8 cellular contexts compared by ENCODE assay signal in the genomic region with DNA sequence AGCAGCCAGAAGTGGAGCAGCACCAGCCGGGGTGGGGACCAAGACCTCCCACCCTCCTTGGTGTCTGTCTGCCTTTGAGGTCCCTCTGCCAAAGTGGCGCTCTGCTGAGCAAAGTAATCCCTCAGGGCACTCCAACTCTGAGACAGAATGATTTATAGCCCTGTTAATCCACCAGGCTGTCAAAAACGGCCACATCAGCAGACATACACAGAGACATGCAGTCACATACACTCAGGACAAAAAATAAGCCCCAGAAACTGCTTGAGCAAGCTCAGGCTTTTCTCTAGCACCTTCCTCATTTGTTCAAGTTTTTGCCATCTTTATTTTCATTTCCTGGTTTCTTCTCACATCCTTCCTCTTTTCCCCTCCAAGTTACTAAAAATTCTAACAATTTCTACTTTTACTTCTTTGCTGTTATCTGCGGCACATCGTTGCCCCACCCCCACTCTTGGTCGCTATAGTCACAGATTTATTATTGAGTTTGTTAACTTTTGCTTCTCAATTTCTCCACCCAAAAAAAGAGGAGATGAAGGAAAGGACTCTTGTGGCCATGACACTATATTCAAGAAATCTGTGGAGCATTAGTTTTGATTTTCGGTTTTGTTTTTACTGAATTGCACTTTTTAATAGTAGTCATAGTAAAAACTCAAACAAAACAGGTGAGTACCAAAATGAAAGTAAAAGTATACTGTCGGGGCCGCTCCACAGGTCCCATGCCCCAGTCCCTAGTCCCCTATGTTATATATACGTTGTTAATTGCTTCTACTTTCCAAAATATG. TPM values are rescaled to one million over a fixed set of nuclear protein-coding genes. Genes with fewer than 3 reads are reported as not detected.
DNase-seq lines count a peak whose midpoint lies in the region; ATAC-seq, FAIRE-seq and TF ChIP-seq lines count a peak whose summit lies in the region.

No MANE protein-coding gene starts in this region.

- H3K4me3 ChIP-seq in BE2C (ENCODE audit: low read depth, low read length) (peak overlapping the region; percentile 56), K562 (no peak overlapping the region)

- H3K9me3 Mint-ChIP-seq in nephron progenitor cell: no peaks in the 10 kb centered on the region

- H3K4me1 Mint-ChIP-seq in nephron progenitor cell: peaks cover 38% of the 10 kb centered on the region

- H3K9me3 ChIP-seq in BE2C: no peaks in the 10 kb centered on the region
- H3K9me3 ChIP-seq in K562 (replicated peaks; ENCODE audit: control insufficient read depth, insufficient read depth, low read depth, low read length): no peaks in the 10 kb centered on the region

- peak; percentile 68 for ATAC-seq in GM18909 (IDR thresholded peaks at IDR 0.05; ENCODE audit: poor library complexity, unreplicated experiment)
- ATAC-seq in HG03095 (IDR thresholded peaks at IDR 0.05; ENCODE audit: unreplicated experiment): peak; percentile 63
- ATAC-seq in K562: peak; percentile 39

- peak; percentile 29 for FAIRE-seq in K562 (lab: Jason Lieb, UNC)

- in situ Hi-C loops in K562 (cut with MboI): no loop called here

- POLR2A ChIA-PET in K562 (lab: Yijun Ruan, JAX): no interaction called here

- peak overlapping the region; percentile 28; the same call in 1 of the 2 replicates for H2AFZ ChIP-seq in K562 (ENCODE audit: low read depth, low read length)

- peaks cover 7% of the 10 kb centered on the region for H3K27me3 Mint-ChIP-seq in nephron progenitor cell (ENCODE audit: low read depth, poor library complexity)

- peak; percentile 16; the same call in 1 of the 2 replicates for TF ChIP-seq EP300 in K562 (IDR thresholded peaks at IDR 0.05; ENCODE audit: low read length)

- peak overlapping the region; percentile 32 for H3K4me2 ChIP-seq in K562 (ENCODE audit: insufficient read depth, low read length)

- intact Hi-C loops in K562 (cut with micrococcal nuclease): loop anchor here (5.0 kb wide), 1 partner anchor 62 kb away; no protein-coding TSS in a partner anchor

- no peaks in the 10 kb centered on the region for H3K36me3 Mint-ChIP-seq in nephron progenitor cell (ENCODE audit: low read depth)

- H3K9ac ChIP-seq in K562 (ENCODE audit: insufficient read depth in 1 of 2, low read depth in 2 of 2, low read length in 2 of 2): peak overlapping the region; percentile 16 to 77; a peak in 2 of 4 replicates

- WGBS in K562 (ENCODE audit: insufficient coverage, low coverage, missing lambda C conversion rate): 12% methylated on average over 10 of the region's 10 CpGs

- TF ChIP-seq RAD21 in K562 (CRISPR knock-in tag; conservative IDR thresholded peaks at IDR 0.05 in 1 of 2, IDR thresholded peaks at IDR 0.05 in 1 of 2): no peak

- no peak overlapping the region for H3K27ac ChIP-seq in K562 (ENCODE audit: extremely low read depth, low read depth, low read length)

- no peaks in the 10 kb centered on the region for H4K20me1 ChIP-seq in K562 (replicated peaks; ENCODE audit: control insufficient read depth, insufficient read depth, low read length)

- CTCF ChIA-PET in K562 (lab: Yijun Ruan, JAX; ENCODE audit: low intra/inter-chr PET ratio): no interaction called here

- TF ChIP-seq POLR2A in K562 (conservative IDR thresholded peaks at IDR 0.05): no peak

- H3K27me3 ChIP-seq in BE2C (no peaks in the 10 kb centered on the region), K562 (ENCODE audit: control insufficient read depth in 2 of 2, insufficient read depth in 2 of 2, low read length in 2 of 2) (no peaks in the 10 kb centered on the region)

- no peaks in the 10 kb centered on the region for H3K79me2 ChIP-seq in K562 (ENCODE audit: control insufficient read depth, insufficient read depth, low read length)

- DNase-seq in BE2C: peak; percentile 84
- DNase-seq in NCI-H82 treated with DMSO at 0.1 percent for 48 hours (lab: John Stamatoyannopoulos, UW; ENCODE audit: unreplicated experiment): peak; percentile 51
- DNase-seq in K562 (ENCODE audit: extremely low read depth in 1 of 4, low spot score in 3 of 4): peak in 2 of 4 experiments; percentile 40 to 58
- DNase-seq in nephron progenitor cell: peak; percentile 26
- DNase-seq in amniotic stem cell (lab: John Stamatoyannopoulos, UW): no peak
- DNase-seq in H4 (ENCODE audit: low spot score): no peak

- no peaks in the 10 kb centered on the region for H3K36me3 ChIP-seq in BE2C
- no peaks in the 10 kb centered on the region for H3K36me3 ChIP-seq in K562 (ENCODE audit: control insufficient read depth, insufficient read depth, low read length)

- no peaks in the 10 kb centered on the region for H3K9me1 ChIP-seq in K562 (ENCODE audit: control insufficient read depth, insufficient read depth, low read length)

- H3K4me1 ChIP-seq in BE2C (peaks cover 52% of the 10 kb centered on the region), K562 (replicated peaks in 1 of 2; ENCODE audit: control insufficient read depth in 2 of 2, insufficient read depth in 2 of 2, low read length in 2 of 2) (peaks cover 25 to 54% of the 10 kb centered on the region in 2 experiments)

- no peak overlapping the region for H3K4me3 Mint-ChIP-seq in nephron progenitor cell

- no peak for TF ChIP-seq CTCF in BE2C (IDR thresholded peaks at IDR 0.05; ENCODE audit: low read depth, low read length)
- no peak for TF ChIP-seq CTCF in K562 (IDR thresholded peaks at IDR 0.05 in 2 of 3, conservative IDR thresholded peaks at IDR 0.05 in 1 of 3; ENCODE audit: insufficient read depth in 2 of 3, low read depth in 1 of 3, low read length in 3 of 3)
- TF ChIP-seq CTCF in nephron progenitor cell (IDR thresholded peaks at IDR 0.05): no peak

- no peak overlapping the region for H3K27ac Mint-ChIP-seq in nephron progenitor cell

- no TSS peak for BruUV-seq in K562 (replicated peaks; lab: Mats Ljungman, UMichigan)

RNA-seq across cellular contexts. Expression of a gene that starts 17.4 kb away (rescaled TPM):
- 1.0 TPM for polyA plus RNA-seq in BE2C (2012; ENCODE audit: insufficient read depth, insufficient read length, low read depth)
- total RNA-seq in K562 (2011; cell fraction: chromatin; rRNA removed; ENCODE audit: low replicate concordance): 0.23 and 0.53 TPM in 2 replicates
- 0.26 and 0.50 TPM in 2 replicates for total RNA-seq in K562 (2011; cell fraction: nucleolus; rRNA removed)
- total RNA-seq in K562 (2011; cell fraction: nucleoplasm; rRNA removed): not detected in 2 replicates
- total RNA-seq in K562 (2014; rRNA removed): 0.12 TPM in 1 of 2 replicates, not detected in the other
- total RNA-seq in K562 (2014; rRNA removed; fragmentation: Illumina TruSeq; extraction: Trizol): 0.04 TPM in 1 of 2 replicates, not detected in the other
- total RNA-seq in K562 (2015; rRNA removed; fragmentation: Illumina TruSeq; extraction: Trizol): 0.04 and 0.07 TPM in 2 replicates
- total RNA-seq in K562 (2021): 0.04 TPM in 2 replicates
- 0.18 TPM in 1 of 2 replicates, not detected in the other for polyA plus RNA-seq in K562 (2011; rRNA removed)
- 0.18 TPM in 1 of 2 replicates, not detected in the other for polyA plus RNA-seq in K562 (2011; cell fraction: cytosol; rRNA removed)
- polyA plus RNA-seq in K562 (2011; cell fraction: nucleus; rRNA removed): 0.08 and 0.37 TPM in 2 replicates
- 0.04 TPM in 1 of 2 replicates, not detected in the other for polyA plus RNA-seq in K562 (2012)
- polyA plus RNA-seq in K562 (2014; fragmentation: Illumina TruSeq; extraction: Trizol): 0.03 TPM in 1 of 2 replicates, not detected in the other
- polyA plus RNA-seq in K562 (2014; fragmentation: Nextera tagmentation; extraction: Ambion mirVana): under 1 TPM in 1 of 2 experiments, not detected in 1; 0.01 TPM
- polyA plus RNA-seq in K562 (2014; rRNA removed): 0.07 and 0.09 TPM in 2 replicates
- polyA minus RNA-seq in K562 (2011; rRNA and poly(A)+ RNA removed): 0.56 TPM in 1 of 2 replicates, not detected in the other
- polyA minus RNA-seq in K562 (2011; cell fraction: cytosol; rRNA and poly(A)+ RNA removed): not detected in 2 replicates
- 0.22 and 0.40 TPM in 2 replicates for polyA minus RNA-seq in K562 (2011; cell fraction: nucleus; rRNA and poly(A)+ RNA removed)
- total RNA-seq in H4 (2014; rRNA removed; shearing (Covaris generic)): 0.37 and 1.2 TPM in 2 replicates

Comparison
In these comparisons a context has a peak if more than half of its experiments do, and no peak if none do; other contexts are left out.
1. DNase-seq: peak in BE2C (single experiment), NCI-H82 treated with DMSO at 0.1 percent for 48 hours (single experiment) and nephron progenitor cell (single experiment); none in amniotic stem cell (single experiment) and H4 (single experiment).
2. Peak in every context shown above with its lines, with median percentiles within 50 percentile points of each other: ATAC-seq.